In the genomic region with DNA sequence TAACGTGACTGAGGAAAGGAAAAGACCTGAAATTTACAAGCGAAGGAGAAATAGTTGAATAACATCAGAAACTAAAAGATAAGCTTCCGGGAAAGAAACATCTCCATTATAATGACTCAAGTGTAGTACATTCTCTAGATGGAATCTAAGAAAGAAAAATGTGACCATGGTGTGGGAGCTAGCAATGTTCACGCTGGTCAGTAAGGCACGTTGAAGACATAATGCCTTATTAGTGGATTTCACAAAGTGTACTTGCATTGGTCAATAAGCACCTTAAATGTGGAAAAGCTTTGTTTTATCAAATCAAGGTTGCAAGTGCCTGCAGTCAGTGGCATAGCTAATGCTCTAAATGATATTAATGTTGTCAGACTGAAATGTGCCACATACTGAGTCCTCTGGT, we compare ENCODE assay signal across 8 cellular contexts. TPM values are rescaled to one million over a fixed set of nuclear protein-coding genes. Genes with fewer than 3 reads are reported as not detected.
DNase-seq lines count a peak whose midpoint lies in the region; ATAC-seq, FAIRE-seq and TF ChIP-seq lines count a peak whose summit lies in the region.

No MANE protein-coding gene starts in this region.

- no peak overlapping the region for H2BK15ac ChIP-seq in H1 (ENCODE audit: low read length)

- peaks cover 0 to 12% (median 4%) of the 10 kb centered on the region in 4 experiments; a peak in 5 of 7 replicates for H3K4me1 ChIP-seq in H1 (replicated peaks in 1 of 4; ENCODE audit: control insufficient read depth in 3 of 4, insufficient read depth in 4 of 4, low read length in 3 of 4)

- H3K27ac Mint-ChIP-seq in nephron: peak overlapping the region; percentile 34 to 60 (median 37)

- no peaks in the 10 kb centered on the region; a peak in 1 of 7 replicates for H3K27me3 ChIP-seq in H1 (replicated peaks in 1 of 4; ENCODE audit: control insufficient read depth in 3 of 4, extremely low read depth in 1 of 4, insufficient read depth in 3 of 4, low read length in 3 of 4)

- TF ChIP-seq EP300 in H1 (IDR thresholded peaks at IDR 0.05; ENCODE audit: borderline replicate concordance in 1 of 2, low read depth in 2 of 2, low read length in 2 of 2): no peak

- no peak overlapping the region for H2AK5ac ChIP-seq in H1 (ENCODE audit: low read depth, low read length)

- TF ChIP-seq RAD21 in H1 (IDR thresholded peaks at IDR 0.05 in 1 of 2, conservative IDR thresholded peaks at IDR 0.05 in 1 of 2; ENCODE audit: low read depth in 2 of 2, low read length in 2 of 2): no peak

- H3K4me1 Mint-ChIP-seq in nephron: peaks cover 27% of the 10 kb centered on the region

- H3K4me2 ChIP-seq in H1 (ENCODE audit: insufficient read depth in 1 of 2, low read depth in 2 of 2, low read length in 2 of 2): peak overlapping the region; percentile 93 to 94

- POLR2A ChIA-PET in H1 (lab: Charles Lee; ENCODE audit: partially characterized antibody): interaction anchor here (1.1 to 2.6 kb wide), 3 partner anchors 9 to 26 kb away, joined by 4 to 7 read pairs (median 5); no protein-coding TSS in a partner anchor

- peaks cover 15 to 16% of the 10 kb centered on the region in 2 experiments for H4K20me1 ChIP-seq in H1 (replicated peaks in 1 of 2; ENCODE audit: control insufficient read depth in 1 of 2, insufficient read depth in 2 of 2, low read length in 2 of 2)

- TF ChIP-seq POLR2A in H1 (IDR thresholded peaks at IDR 0.05; ENCODE audit: control extremely low read depth in 1 of 2, low read depth in 2 of 2, low read length in 2 of 2): no peak; a peak in 1 of 3 replicates

- TF ChIP-seq CTCF in H1 (IDR thresholded peaks at IDR 0.05; ENCODE audit: control extremely low read depth in 1 of 3, insufficient read depth in 1 of 3, low read depth in 1 of 3, low read length in 3 of 3): no peak
- no peak for TF ChIP-seq CTCF in nephron (IDR thresholded peaks at IDR 0.05; ENCODE audit: unreplicated experiment in 3 of 3)

- peak overlapping the region; percentile 55 to 95 (median 58) for H3K4me3 ChIP-seq in H1 (ENCODE audit: extremely low read depth in 1 of 4, insufficient read depth in 2 of 4, low read depth in 3 of 4, low read length in 4 of 4)

- peak overlapping the region; percentile 91; the same call in 1 of the 2 replicates for H3K18ac ChIP-seq in H1 (ENCODE audit: extremely low read depth, low read length)

- ATAC-seq in HG02588 (IDR thresholded peaks at IDR 0.05; ENCODE audit: unreplicated experiment) (no peak), GM21423 (IDR thresholded peaks at IDR 0.05; ENCODE audit: unreplicated experiment) (no peak), HG03095 (IDR thresholded peaks at IDR 0.05; ENCODE audit: unreplicated experiment) (no peak)

- peaks cover 37% of the 10 kb centered on the region for H3K27me3 Mint-ChIP-seq in nephron (ENCODE audit: low read depth)

- peak overlapping the region; percentile 81 for H3K4ac ChIP-seq in H1 (replicated peaks; ENCODE audit: insufficient read length, low read depth, low read length)

- CTCF ChIA-PET in H1 (lab: Charles Lee; ENCODE audit: partially characterized antibody): interaction anchor here (0.6 to 3.6 kb wide), 39 partner anchors 9 to 965 kb away, joined by 3 to 22 read pairs (median 4); no protein-coding TSS in a partner anchor

- 0 out of 7 replicates have a peak overlapping the region, but pooled peaks of 1 of the 4 experiments have one; percentile 63 for H3K9ac ChIP-seq in H1 (replicated peaks in 1 of 4; ENCODE audit: extremely low read depth in 1 of 4, low read depth in 3 of 4, low read length in 3 of 4)

- peaks cover 18 to 22% of the 10 kb centered on the region in 2 experiments for H3K79me2 ChIP-seq in H1 (ENCODE audit: control insufficient read depth in 1 of 2, insufficient read depth in 2 of 2, low read length in 2 of 2)

- H2BK120ac ChIP-seq in H1 (replicated peaks; ENCODE audit: low read depth, low read length): peak overlapping the region; percentile 87

- H3K79me1 ChIP-seq in H1 (ENCODE audit: low read depth, low read length): 0 out of 2 replicates have a peak, but pooled peaks cover 2% of the 10 kb centered on the region

- H4K91ac ChIP-seq in H1 (replicated peaks; ENCODE audit: insufficient read length, low read length): no peak overlapping the region

- H3K36me3 ChIP-seq in H1 (ENCODE audit: control insufficient read depth in 2 of 4, insufficient read depth in 4 of 4, low read length in 3 of 4): no peaks in the 10 kb centered on the region

- H4K5ac ChIP-seq in H1 (ENCODE audit: insufficient read length, low read depth, low read length): no peak overlapping the region

- H3K4me3 Mint-ChIP-seq in nephron: peak overlapping the region; percentile 91 to 96 (median 95)

- no peaks in the 10 kb centered on the region for H3K9me3 ChIP-seq in H1 (ENCODE audit: insufficient read depth in 2 of 2, low read depth in 1 of 2, low read length in 1 of 2)

- no peaks in the 10 kb centered on the region for H3K9me3 Mint-ChIP-seq in nephron

- H3K14ac ChIP-seq in H1 (ENCODE audit: insufficient read length): no peak overlapping the region

- H3K23ac ChIP-seq in H1 (ENCODE audit: insufficient read length): no peak overlapping the region

- H2BK12ac ChIP-seq in H1 (ENCODE audit: low read depth, low read length): no peak overlapping the region

- H3K27ac ChIP-seq in H1 (ENCODE audit: low read depth, low read length): no peak overlapping the region

- no peak overlapping the region for H4K8ac ChIP-seq in H1 (ENCODE audit: extremely low read depth, insufficient read depth, low read length)

- no peak overlapping the region for H2AFZ ChIP-seq in H1 (ENCODE audit: low read length)

- no peak overlapping the region for H2BK5ac ChIP-seq in H1 (ENCODE audit: low read depth, low read length)

- DNase-seq in AG20443 (ENCODE audit: low spot score) (peak; percentile 12), NAMALWA (ENCODE audit: low spot score) (peak; percentile 22), H1 (ENCODE audit: low read depth in 1 of 2, low spot score in 2 of 2) (no peak), retina (no peak)

- no peak for FAIRE-seq in H1 (lab: Jason Lieb, UNC)

- no peaks in the 10 kb centered on the region for H3K36me3 Mint-ChIP-seq in nephron (ENCODE audit: low read depth)

- H3K23me2 ChIP-seq in H1 (ENCODE audit: low read depth, low read length): peaks cover 26% of the 10 kb centered on the region

- WGBS in H1 (ENCODE audit: extremely low coverage in 1 of 2, insufficient coverage in 1 of 2, insufficient read length in 1 of 2, insufficient replicate concordance in 2 of 2, low coverage in 1 of 2, low lambda C conversion rate in 2 of 2, missing lambda C conversion rate in 1 of 2), 2 experiments: 2% methylated on average over 5 of the region's 5 CpGs; no CpG with 5 or more reads in 1 of the 2 experiments

- no peak overlapping the region for H3K56ac ChIP-seq in H1 (replicated peaks; ENCODE audit: insufficient read length, low read depth, low read length)

- no peak overlapping the region for H2BK20ac ChIP-seq in H1 (ENCODE audit: low read length)

TF ChIP-seq in H1, 55 proteins besides CTCF, POLR2A, EP300 and RAD21:
- no peak for TF ChIP-seq CBX8 (IDR thresholded peaks at IDR 0.05; ENCODE audit: borderline replicate concordance, low read depth, low read length)
- TF ChIP-seq, protein P1, sequence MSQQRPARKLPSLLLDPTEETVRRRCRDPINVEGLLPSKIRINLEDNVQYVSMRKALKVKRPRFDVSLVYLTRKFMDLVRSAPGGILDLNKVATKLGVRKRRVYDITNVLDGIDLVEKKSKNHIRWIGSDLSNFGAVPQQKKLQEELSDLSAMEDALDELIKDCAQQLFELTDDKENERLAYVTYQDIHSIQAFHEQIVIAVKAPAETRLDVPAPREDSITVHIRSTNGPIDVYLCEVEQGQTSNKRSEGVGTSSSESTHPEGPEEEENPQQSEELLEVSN (IDR thresholded peaks at IDR 0.05): no peak
- no peak for TF ChIP-seq GABPA (IDR thresholded peaks at IDR 0.05; ENCODE audit: borderline replicate concordance, insufficient read depth, low read length)
- TF ChIP-seq JUN (IDR thresholded peaks at IDR 0.05; ENCODE audit: low read depth, low read length): no peak
- no peak for TF ChIP-seq TBP (IDR thresholded peaks at IDR 0.05; ENCODE audit: low read depth, low read length)
- TF ChIP-seq SUZ12 (IDR thresholded peaks at IDR 0.05; ENCODE audit: low read length): no peak
- no peak for TF ChIP-seq TCF12 (IDR thresholded peaks at IDR 0.05; ENCODE audit: low read depth, low read length)
- no peak for TF ChIP-seq SIRT6 (IDR thresholded peaks at IDR 0.05; ENCODE audit: low read length)
- no peak for TF ChIP-seq FOSL1 (IDR thresholded peaks at IDR 0.05; ENCODE audit: insufficient read depth, low read depth, low read length)
- no peak for TF ChIP-seq RXRA (IDR thresholded peaks at IDR 0.05; ENCODE audit: insufficient read depth, low read depth, low read length)
- TF ChIP-seq YY1 (IDR thresholded peaks at IDR 0.05; ENCODE audit: low read depth, low read length): no peak

RNA-seq across cellular contexts. Expression of gene LARGE1, which starts 2.8 kb away (rescaled TPM):
- total RNA-seq in H1 (2021; fragmentation: NEBNext Ultra II Directional; extraction: Animal tissue kit (Norgen Biotek cat#: 25700)): 69.5 and 83.0 TPM in 2 replicates
- 43.7 and 51.4 TPM in 2 replicates for polyA plus RNA-seq in H1 (2011; rRNA removed)
- 42.0 TPM for polyA plus RNA-seq in H1 (2011; cell fraction: cytosol; rRNA removed)
- 56.3 TPM for polyA plus RNA-seq in H1 (2011; cell fraction: nucleus; rRNA removed)
- polyA plus RNA-seq in H1 (2012, experiment 1 of 2): 40.0 to 53.5 TPM (median 47.7 TPM) in 4 replicates
- 38.9 TPM for polyA plus RNA-seq in H1 (2012, experiment 2 of 2)
- polyA plus RNA-seq in H1 (2013, experiment 1 of 2): 39.9 TPM
- 39.1 TPM for polyA plus RNA-seq in H1 (2013, experiment 2 of 2)
- 121 and 152 TPM in 2 replicates for polyA minus RNA-seq in H1 (2011; rRNA and poly(A)+ RNA removed)
- polyA minus RNA-seq in H1 (2011; cell fraction: cytosol; rRNA and poly(A)+ RNA removed): 72.1 TPM
- polyA minus RNA-seq in H1 (2011; cell fraction: nucleus; rRNA and poly(A)+ RNA removed): 137 TPM

Comparison
In these comparisons a context has a peak if more than half of its experiments do, and no peak if none do; other contexts are left out.
1. DNase-seq: peak in AG20443 (single experiment) and NAMALWA (single experiment); none in H1 (0 of 2) and retina (single experiment).